15 cellular contexts compared by ENCODE assay signal in genomic region chr15:27692438-27692837, GRCh38.
A peak's percentile ranks its signal among the peaks of the same experiment; 100 is the strongest.
DNase-seq lines count a peak whose midpoint lies in the region; ATAC-seq and TF ChIP-seq lines count a peak whose summit lies in the region.
"Had no signal": no experiment of that assay in that cellular context is flagged by ENCODE, and none has a peak within 500 bp of the region (broad histone marks: within the 10 kb centered on the region; RNA-seq: fewer than 3 reads in every experiment).

No MANE protein-coding gene starts in this region.

- H3K36me3 Mint-ChIP-seq in GM23338 (ENCODE audit: low read depth): peaks cover 6% of the 10 kb centered on the region
- no peaks in the 10 kb centered on the region for H3K36me3 Mint-ChIP-seq in T-helper 2 cell treated with Interferon-gamma antibody and Interleukin-4, amounts not matched to agents 5 μg/mL and 100 μg/mL, for 36 hours (ENCODE audit: low read depth)
- H3K36me3 Mint-ChIP-seq: CD14-positive monocyte; CD8-positive, alpha-beta T cell had no signal

- 0 out of 2 replicates have a peak overlapping the region, but pooled peaks have one; percentile 16 for H2AFZ ChIP-seq in GM23338
- H2AFZ ChIP-seq: GM23248 had no signal

- no peaks in the 10 kb centered on the region; the same call in 2 of the 3 replicates for H3K9me3 Mint-ChIP-seq in GM23338
- peaks cover 22% of the 10 kb centered on the region for H3K9me3 Mint-ChIP-seq in T-helper 2 cell treated with Interferon-gamma antibody and Interleukin-4, amounts not matched to agents 5 μg/mL and 100 μg/mL, for 36 hours
- H3K9me3 Mint-ChIP-seq: CD8-positive, alpha-beta T cell had no signal

- no peak overlapping the region for H3K4me3 ChIP-seq in GM23338
- H3K4me3 ChIP-seq: GM23248 had no signal

- H3K4me3 Mint-ChIP-seq in GM23338: no peak overlapping the region
- H3K4me3 Mint-ChIP-seq in T-helper 2 cell treated with Interferon-gamma antibody and Interleukin-4, amounts not matched to agents 5 μg/mL and 100 μg/mL, for 36 hours: no peak overlapping the region
- H3K4me3 Mint-ChIP-seq: CD14-positive monocyte; CD8-positive, alpha-beta T cell had no signal

- no peak overlapping the region for H3K27ac ChIP-seq in GM23338 (ENCODE audit: low read depth)
- H3K27ac ChIP-seq: 22Rv1, GM23248 had no signal

- H3K27me3 ChIP-seq in GM23338 (ENCODE audit: insufficient read depth): no peaks in the 10 kb centered on the region

- H3K4me1 Mint-ChIP-seq in GM23338: no peaks in the 10 kb centered on the region; the same call in 2 of the 3 replicates
- no peaks in the 10 kb centered on the region for H3K4me1 Mint-ChIP-seq in T-helper 2 cell treated with Interferon-gamma antibody and Interleukin-4, amounts not matched to agents 5 μg/mL and 100 μg/mL, for 36 hours (ENCODE audit: low read depth)
- H3K4me1 Mint-ChIP-seq: CD14-positive monocyte had no signal

- no peaks in the 10 kb centered on the region for H3K36me3 ChIP-seq in GM23338 (ENCODE audit: insufficient read depth)

- no peak overlapping the region for H3K4me2 ChIP-seq in GM23338

- intact Hi-C loops in Right ventricle myocardium superior (cut with DNase I): no loop called here
- intact Hi-C loops in Right ventricle myocardium inferior (cut with DNase I): no loop called here

- H3K9me2 ChIP-seq in GM23338 (ENCODE audit: insufficient read depth): peaks cover 25% of the 10 kb centered on the region; the same call in 1 of the 2 replicates

- TF ChIP-seq CTCF in GM23338 (conservative IDR thresholded peaks at IDR 0.05; ENCODE audit: low read depth in 2 of 2): no peak

- no peak overlapping the region for H3K27ac Mint-ChIP-seq in GM23338
- H3K27ac Mint-ChIP-seq in T-helper 2 cell treated with Interferon-gamma antibody and Interleukin-4, amounts not matched to agents 5 μg/mL and 100 μg/mL, for 36 hours: no peak overlapping the region
- H3K27ac Mint-ChIP-seq: CD14-positive monocyte; CD8-positive, alpha-beta T cell had no signal

- no peaks in the 10 kb centered on the region for H3K79me2 ChIP-seq in GM23338 (replicated peaks; ENCODE audit: insufficient read depth)

- no peak for DNase-seq in Right ventricle myocardium superior
- DNase-seq in Right ventricle myocardium inferior (ENCODE audit: missing footprints): no peak
- DNase-seq in GM23338 (ENCODE audit: low spot score): no peak
- DNase-seq in cerebellar cortex (ENCODE audit: low spot score): peak; percentile 94
- DNase-seq in superior temporal gyrus (ENCODE audit: extremely low spot score): peak; percentile 52
- DNase-seq in inferior parietal cortex (ENCODE audit: extremely low spot score): no peak
- no peak for DNase-seq in T-helper 2 cell treated with Interferon-gamma antibody and Interleukin-4, amounts not matched to agents 5 μg/mL and 100 μg/mL, for 36 hours (ENCODE audit: low spot score)
- DNase-seq in HK-2 (ENCODE audit: unreplicated experiment): no peak
- DNase-seq: Caco-2; CD8-positive, alpha-beta T cell; GM23248; H7 had no signal

- ATAC-seq in Right ventricle myocardium superior (ENCODE audit: poor library complexity) (peak; percentile 72), Right ventricle myocardium inferior (no peak), GM23338 (no peak)
- ATAC-seq: CD8-positive, alpha-beta T cell; HepG2 had no signal

- peaks cover 2% of the 10 kb centered on the region for H3K27me3 Mint-ChIP-seq in GM23338 (ENCODE audit: insufficient read depth, low read depth, poor library complexity)
- H3K27me3 Mint-ChIP-seq in T-helper 2 cell treated with Interferon-gamma antibody and Interleukin-4, amounts not matched to agents 5 μg/mL and 100 μg/mL, for 36 hours (ENCODE audit: low read depth): no peaks in the 10 kb centered on the region

- H4K20me1 ChIP-seq in GM23338 (replicated peaks; ENCODE audit: insufficient read depth): no peaks in the 10 kb centered on the region

- H3F3A ChIP-seq in GM23338 (replicated peaks; ENCODE audit: low read depth): no peaks in the 10 kb centered on the region

- peaks cover 6% of the 10 kb centered on the region; the same call in 1 of the 2 replicates for H3K4me1 ChIP-seq in GM23338 (ENCODE audit: insufficient read depth)
- H3K4me1 ChIP-seq: Caco-2 had no signal

TF ChIP-seq in GM23338, 12 proteins besides CTCF, POLR2A, EP300 and RAD21:
- TF ChIP-seq ETS1 (IDR thresholded peaks at IDR 0.05) (no peak), JUNB (IDR thresholded peaks at IDR 0.05; ENCODE audit: unreplicated experiment) (no peak), POLR2AphosphoS5 (IDR thresholded peaks at IDR 0.05; ENCODE audit: low read depth) (no peak), ZNF331 (CRISPR knock-in tag; IDR thresholded peaks at IDR 0.05; ENCODE audit: low read depth) (no peak), EZH2 (IDR thresholded peaks at IDR 0.05; ENCODE audit: low read depth, unreplicated experiment) (no peak), STAT1 (IDR thresholded peaks at IDR 0.05; ENCODE audit: unreplicated experiment) (no peak), EZH2phosphoT487 (IDR thresholded peaks at IDR 0.05; ENCODE audit: unreplicated experiment) (no peak), NANOG (IDR thresholded peaks at IDR 0.05; ENCODE audit: borderline replicate concordance) (no peak)

Comparison
In these comparisons a context has a peak if more than half of its experiments do, and no peak if none do; other contexts are left out.
1. DNase-seq: peak in cerebellar cortex (single experiment) and superior temporal gyrus (single experiment); none in Right ventricle myocardium superior (single experiment), Right ventricle myocardium inferior (single experiment), GM23338 (single experiment), inferior parietal cortex (single experiment), T-helper 2 cell treated with Interferon-gamma antibody and Interleukin-4, amounts not matched to agents 5 μg/mL and 100 μg/mL, for 36 hours (single experiment) and HK-2 (single experiment).